ENCODE assay signal across 17 cellular contexts in the genomic region with DNA sequence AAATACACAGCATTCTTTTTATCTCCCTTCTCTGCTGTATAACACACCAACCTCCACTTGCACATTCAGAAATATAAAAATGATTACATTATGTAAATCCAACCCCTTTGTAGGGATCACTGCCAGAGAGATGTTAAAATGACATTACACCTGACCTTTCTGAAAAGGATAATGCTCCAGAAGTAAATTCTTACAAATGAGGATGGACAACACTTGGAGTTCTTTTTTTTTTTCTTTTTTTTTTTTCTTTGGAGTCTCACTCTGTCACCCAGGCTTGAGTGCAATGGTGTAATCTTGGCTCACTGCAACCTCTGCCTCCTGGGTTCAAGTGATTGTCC. TPM values are rescaled to one million over a fixed set of nuclear protein-coding genes. Genes with fewer than 3 reads are reported as not detected.
DNase-seq lines count a peak whose midpoint lies in the region; ATAC-seq and TF ChIP-seq lines count a peak whose summit lies in the region.
"Had no signal": no experiment of that assay in that cellular context is flagged by ENCODE, and none has a peak within 500 bp of the region (broad histone marks: within the 10 kb centered on the region; RNA-seq: fewer than 3 reads in every experiment).

No MANE protein-coding gene starts in this region.

- TF ChIP-seq CTCF in endothelial cell (IDR thresholded peaks at IDR 0.05; ENCODE audit: unreplicated experiment) (no peak), upper lobe of right lung (IDR thresholded peaks at IDR 0.05) (no peak), upper lobe of left lung (IDR thresholded peaks at IDR 0.05) (no peak)

- no peaks in the 10 kb centered on the region for H3K36me3 ChIP-seq in muscle layer of duodenum (ENCODE audit: control insufficient read depth in 1 of 2, insufficient read depth in 2 of 2, low read length in 2 of 2)
- no peaks in the 10 kb centered on the region for H3K36me3 ChIP-seq in upper lobe of right lung
- no peaks in the 10 kb centered on the region for H3K36me3 ChIP-seq in upper lobe of left lung
- H3K36me3 ChIP-seq: BLaER1 had no signal

- H3K4me1 Mint-ChIP-seq in endothelial cell (ENCODE audit: unreplicated experiment): peaks cover 31% of the 10 kb centered on the region

- DNase-seq in Right ventricle myocardium superior (no peak), cardiac septum (ENCODE audit: low spot score) (no peak), endothelial cell (ENCODE audit: low spot score) (no peak), upper lobe of right lung (no peak), HCEC 1CT (no peak), upper lobe of left lung (no peak), SKM-1 (lab: John Stamatoyannopoulos, UW; ENCODE audit: unreplicated experiment) (no peak)
- DNase-seq: 8988T, DMS 273 treated with DMSO at 0.1 percent for 48 hours, HFFc6, NCI-H1048, NCI-H146, NCI-H2081 treated with DMSO at 0.1 percent for 48 hours, NCI-H510A, NCI-H774 had no signal

- H3K27me3 ChIP-seq in muscle layer of duodenum (ENCODE audit: low read depth, low read length): no peaks in the 10 kb centered on the region
- H3K27me3 ChIP-seq in upper lobe of right lung: no peaks in the 10 kb centered on the region
- H3K27me3 ChIP-seq in upper lobe of left lung: no peaks in the 10 kb centered on the region
- H3K27me3 ChIP-seq: BLaER1 had no signal

- peak overlapping the region; percentile 33 for H3K27ac Mint-ChIP-seq in endothelial cell (ENCODE audit: unreplicated experiment)
- H3K27ac Mint-ChIP-seq: HFFc6 had no signal

- intact Hi-C loops in Right ventricle myocardium superior (cut with DNase I) (no loop called here), cardiac septum (cut with DNase I) (no loop called here), upper lobe of right lung (cut with DNase I) (no loop called here)

- H3K27me3 Mint-ChIP-seq in endothelial cell (ENCODE audit: unreplicated experiment): peaks cover 3% of the 10 kb centered on the region

- no peak overlapping the region for H3K4me3 Mint-ChIP-seq in endothelial cell (ENCODE audit: unreplicated experiment)
- H3K4me3 Mint-ChIP-seq: HFFc6 had no signal

- ATAC-seq in Right ventricle myocardium superior (ENCODE audit: poor library complexity) (peak; percentile 36), upper lobe of right lung (no peak), upper lobe of left lung (ENCODE audit: low FRiP score in 2 of 2) (no peak)

- no peak for TF ChIP-seq EP300 in upper lobe of left lung (IDR thresholded peaks at IDR 0.05)

- no peaks in the 10 kb centered on the region for H3K4me1 ChIP-seq in muscle layer of duodenum (ENCODE audit: control insufficient read depth in 1 of 2, insufficient read depth in 2 of 2, low read length in 2 of 2)
- peaks cover 12% of the 10 kb centered on the region for H3K4me1 ChIP-seq in upper lobe of right lung
- peaks cover 0 to 22% (median 2%) of the 10 kb centered on the region in 4 donors for H3K4me1 ChIP-seq in upper lobe of left lung

- no peaks in the 10 kb centered on the region for H3K9me3 ChIP-seq in muscle layer of duodenum (ENCODE audit: control insufficient read depth in 1 of 2, low read length in 2 of 2)
- H3K9me3 ChIP-seq in upper lobe of right lung: no peaks in the 10 kb centered on the region
- no peaks in the 10 kb centered on the region for H3K9me3 ChIP-seq in upper lobe of left lung
- H3K9me3 ChIP-seq: BLaER1 had no signal

- H3K4me3 ChIP-seq in muscle layer of duodenum (ENCODE audit: low read depth in 1 of 2, low read length in 2 of 2): no peak overlapping the region
- H3K4me3 ChIP-seq in upper lobe of right lung: no peak overlapping the region
- no peak overlapping the region for H3K4me3 ChIP-seq in upper lobe of left lung
- H3K4me3 ChIP-seq: BLaER1 had no signal

- TF ChIP-seq POLR2A in upper lobe of left lung (IDR thresholded peaks at IDR 0.05): no peak

- H3K9me3 Mint-ChIP-seq in endothelial cell (ENCODE audit: unreplicated experiment): no peaks in the 10 kb centered on the region
- H3K9me3 Mint-ChIP-seq: HFFc6 had no signal

- H3K27ac ChIP-seq in muscle layer of duodenum (ENCODE audit: low read length) (peak overlapping the region; percentile 43), upper lobe of right lung (peak overlapping the region; percentile 19), upper lobe of left lung (peak overlapping the region in 2 of 4 donors; percentile 50 to 71)

- no peaks in the 10 kb centered on the region for H3K36me3 Mint-ChIP-seq in endothelial cell (ENCODE audit: low read depth, unreplicated experiment)

RNA-seq across cellular contexts. Expression of a gene that starts 20.3 kb away (rescaled TPM):
- total RNA-seq in Right ventricle myocardium superior (55.7 TPM), cardiac septum (58.2 TPM), endothelial cell (ENCODE audit: unreplicated experiment) (70.9 TPM), upper lobe of right lung (92.9 TPM), upper lobe of left lung (10 to 100 TPM; 24.1 to 99.6 (median 71.2) TPM)
